Comparison of ENCODE assay signal across 8 cellular contexts in the genomic region with DNA sequence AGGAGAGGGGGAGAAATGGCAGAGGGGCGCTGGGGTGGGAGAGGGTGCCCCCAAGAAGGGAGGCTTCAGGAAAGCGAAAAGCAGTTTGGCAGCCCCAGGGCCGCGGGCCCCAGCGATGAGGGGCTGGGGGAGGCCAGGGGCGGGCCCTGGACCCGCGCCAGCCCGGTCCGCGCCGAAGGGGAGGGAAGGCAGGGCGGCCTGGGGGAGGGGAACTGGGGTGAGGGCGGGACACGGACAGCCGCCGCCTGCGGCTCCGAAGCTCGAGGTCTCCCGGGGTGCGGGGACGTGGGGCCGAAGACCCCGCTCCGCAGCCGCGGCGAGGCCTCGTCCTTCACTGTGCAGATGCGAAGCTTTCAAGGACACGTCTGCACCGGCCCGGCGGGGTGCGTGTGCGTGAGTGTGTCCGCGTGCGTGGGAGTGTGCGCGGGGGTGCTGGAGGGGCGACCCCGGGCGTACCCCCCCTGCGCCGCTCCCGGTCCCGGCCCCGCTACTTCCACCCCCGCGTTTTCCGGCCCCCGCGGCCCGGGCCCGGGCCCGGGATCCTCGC. TPM values are rescaled to one million over a fixed set of nuclear protein-coding genes. Genes with fewer than 3 reads are reported as not detected.
DNase-seq lines count a peak whose midpoint lies in the region; TF ChIP-seq lines count a peak whose summit lies in the region.

No MANE protein-coding gene starts in this region.

- H3K9me3 ChIP-seq in esophagus squamous epithelium, result no peaks in the 10 kb centered on the region
- H3K9me3 ChIP-seq in ovary, result no peaks in the 10 kb centered on the region

- intact Hi-C loops in esophagus squamous epithelium (cut with DNase I) (no loop called here), ovary (cut with DNase I) (loop anchor here in 1 of 4 donors (10.0 kb wide), 2 partner anchors 56 to 184 kb away; no protein-coding TSS in a partner anchor)

- no peaks in the 10 kb centered on the region for H3K27me3 Mint-ChIP-seq in activated CD4-positive, alpha-beta T cell treated with anti-CD3 and anti-CD28 coated beads, Interleukin-2, amount 10 ng/mL, durations not matched to agents 7 days and 5 days
- peaks cover 5% of the 10 kb centered on the region for H3K27me3 Mint-ChIP-seq in HFFc6 (ENCODE audit: insufficient read depth)

- peaks cover 49% of the 10 kb centered on the region for H3K4me1 Mint-ChIP-seq in activated CD4-positive, alpha-beta T cell treated with anti-CD3 and anti-CD28 coated beads, Interleukin-2, amount 10 ng/mL, durations not matched to agents 7 days and 5 days
- no peaks in the 10 kb centered on the region for H3K4me1 Mint-ChIP-seq in HFFc6 (ENCODE audit: low read depth)

- DNase-seq in AG04449 (ENCODE audit: low read depth, low spot score), result no peak
- peak; percentile 89 for DNase-seq in H7
- no peak for DNase-seq in activated CD4-positive, alpha-beta T cell treated with anti-CD3 and anti-CD28 coated beads, Interleukin-2, amount 10 ng/mL, durations not matched to agents 7 days and 5 days
- no peak for DNase-seq in esophagus squamous epithelium (lab: John Stamatoyannopoulos, UW)
- peak; percentile 62 to 79 (median 75) for DNase-seq in ovary
- no peak for DNase-seq in effector CD4-positive, alpha-beta T cell
- DNase-seq in OCI-M1 (lab: John Stamatoyannopoulos, UW), result no peak
- no peak for DNase-seq in HFFc6

- TF ChIP-seq POLR2A in esophagus squamous epithelium (IDR thresholded peaks at IDR 0.05), result no peak
- no peak for TF ChIP-seq POLR2A in ovary (IDR thresholded peaks at IDR 0.05)

- CTCF ChIA-PET in AG04449 (lab: Yijun Ruan, JAX), result interaction anchor here (1.1 to 2.6 kb wide), 3 partner anchors 8 to 64 kb away, joined by 3 to 14 read pairs (median 4); no protein-coding TSS in a partner anchor
- CTCF ChIA-PET in activated CD4-positive, alpha-beta T cell treated with anti-CD3 and anti-CD28 coated beads, Interleukin-2, amount 10 ng/mL, durations not matched to agents 7 days and 5 days (lab: Charles Lee), result interaction anchor here (1.9 kb wide), 1 partner anchor 10 kb away, joined by 4 read pairs; no protein-coding TSS in a partner anchor

- H3K4me1 ChIP-seq in esophagus squamous epithelium, result peaks cover 13 to 58% (median 17%) of the 10 kb centered on the region in 3 donors
- peaks cover 12% of the 10 kb centered on the region for H3K4me1 ChIP-seq in ovary (ENCODE audit: insufficient read depth)

- peak overlapping the region; percentile 50 for H3K4me3 Mint-ChIP-seq in activated CD4-positive, alpha-beta T cell treated with anti-CD3 and anti-CD28 coated beads, Interleukin-2, amount 10 ng/mL, durations not matched to agents 7 days and 5 days
- H3K4me3 Mint-ChIP-seq in HFFc6, result no peak overlapping the region

- H3K27me3 ChIP-seq in H7 (ENCODE audit: control insufficient read depth, insufficient read depth, low read length) (no peaks in the 10 kb centered on the region; the same call in 1 of the 2 replicates), esophagus squamous epithelium (no peaks in the 10 kb centered on the region), ovary (no peaks in the 10 kb centered on the region)

- peaks cover 2% of the 10 kb centered on the region for H3K36me3 Mint-ChIP-seq in activated CD4-positive, alpha-beta T cell treated with anti-CD3 and anti-CD28 coated beads, Interleukin-2, amount 10 ng/mL, durations not matched to agents 7 days and 5 days (ENCODE audit: low read depth)
- H3K36me3 Mint-ChIP-seq in HFFc6 (ENCODE audit: low read depth), result no peaks in the 10 kb centered on the region

- no peaks in the 10 kb centered on the region for H3K36me3 ChIP-seq in H7 (replicated peaks; ENCODE audit: control insufficient read depth, insufficient read depth, low read length)
- H3K36me3 ChIP-seq in esophagus squamous epithelium, result no peaks in the 10 kb centered on the region
- no peaks in the 10 kb centered on the region for H3K36me3 ChIP-seq in ovary

- POLR2A ChIA-PET in AG04449 (lab: Yijun Ruan, JAX), result interaction anchor here (0.7 kb wide), 1 partner anchor 29 kb away, joined by 3 read pairs; no protein-coding TSS in a partner anchor
- POLR2A ChIA-PET in activated CD4-positive, alpha-beta T cell treated with anti-CD3 and anti-CD28 coated beads, Interleukin-2, amount 10 ng/mL, durations not matched to agents 7 days and 5 days (lab: Charles Lee), result no interaction called here

- peak overlapping the region; percentile 77 to 91 (median 82) for H3K27ac ChIP-seq in esophagus squamous epithelium
- H3K27ac ChIP-seq in ovary, result peak overlapping the region; percentile 74 to 81

- no peak for TF ChIP-seq EP300 in ovary (IDR thresholded peaks at IDR 0.05)

- peak overlapping the region; percentile 64 for H3K4me3 ChIP-seq in AG04449 (ENCODE audit: low read depth, low read length)
- peak overlapping the region; percentile 75 for H3K4me3 ChIP-seq in H7 (ENCODE audit: insufficient read depth, low read depth, low read length)
- H3K4me3 ChIP-seq in esophagus squamous epithelium, result peak overlapping the region; percentile 64 to 84 (median 80)
- peak overlapping the region; percentile 73 for H3K4me3 ChIP-seq in ovary

- TF ChIP-seq CTCF in AG04449 (IDR thresholded peaks at IDR 0.05; ENCODE audit: insufficient read depth, low read length, missing control alignments), result no peak
- no peak for TF ChIP-seq CTCF in esophagus squamous epithelium (IDR thresholded peaks at IDR 0.05)
- TF ChIP-seq CTCF in ovary (IDR thresholded peaks at IDR 0.05), result no peak
- TF ChIP-seq CTCF in HFFc6 (IDR thresholded peaks at IDR 0.05), result no peak

- peak overlapping the region; percentile 60 for H3K27ac Mint-ChIP-seq in activated CD4-positive, alpha-beta T cell treated with anti-CD3 and anti-CD28 coated beads, Interleukin-2, amount 10 ng/mL, durations not matched to agents 7 days and 5 days
- H3K27ac Mint-ChIP-seq in HFFc6, result no peak overlapping the region

- WGBS in esophagus squamous epithelium, 2 donors, result 0 to 9% methylated on average over 4 to 5 of the region's 59 CpGs
- WGBS in ovary, 3 donors, result 1 to 2% (median 2%) methylated on average over 44 to 59 of the region's 59 CpGs

- H3K9me3 Mint-ChIP-seq in activated CD4-positive, alpha-beta T cell treated with anti-CD3 and anti-CD28 coated beads, Interleukin-2, amount 10 ng/mL, durations not matched to agents 7 days and 5 days, result no peaks in the 10 kb centered on the region
- H3K9me3 Mint-ChIP-seq in HFFc6, result no peaks in the 10 kb centered on the region

RNA-seq across cellular contexts. Expression of a gene that starts 1.3 kb away (rescaled TPM):
- total RNA-seq in H7 (2014; rRNA removed; shearing (Covaris generic)), result 48.6 and 63.1 TPM in 2 replicates
- 10 to 100 TPM; 55.9 to 62.3 TPM for total RNA-seq in activated CD4-positive, alpha-beta T cell treated with anti-CD3 and anti-CD28 coated beads, Interleukin-2, amount 10 ng/mL, durations not matched to agents 7 days and 5 days
- total RNA-seq in esophagus squamous epithelium (10 to 100 TPM in 1 of 4 donors, 1 to 10 TPM in 3; 4.1 to 13.6 (median 8.2) TPM), ovary (10 to 100 TPM; 14.3 to 72.7 (median 47.4) TPM)
- 10 to 100 TPM; 11.3 to 17.3 TPM for polyA plus RNA-seq in ovary
- total RNA-seq in HFFc6 (2021; fragmentation: NEBNext Ultra II Directional; extraction: Animal tissue kit (Norgen Biotek cat#: 25700)), result 1 to 10 TPM; 3.5 to 5.2 (median 4.5) TPM

Comparison
In these comparisons a context has a peak if more than half of its experiments do, and no peak if none do; other contexts are left out.
1. DNase-seq: peak in H7 (single experiment) and ovary (5 of 5); none in AG04449 (single experiment), activated CD4-positive, alpha-beta T cell treated with anti-CD3 and anti-CD28 coated beads, Interleukin-2, amount 10 ng/mL, durations not matched to agents 7 days and 5 days (single experiment), esophagus squamous epithelium (single experiment), effector CD4-positive, alpha-beta T cell (single experiment), OCI-M1 (single experiment) and HFFc6 (single experiment).
2. Peak in every context shown above with its lines, with median percentiles within 50 percentile points of each other: H3K4me3 ChIP-seq.